In genomic region chr7:100119701-100120517, GRCh38 we compare ENCODE assay signal across 1 cellular context.
A peak's percentile ranks its signal among the peaks of the same experiment; 100 is the strongest.
TF ChIP-seq lines count a peak whose summit lies in the region.

No MANE protein-coding gene starts in this region.

TF ChIP-seq in HepG2, 621 proteins besides CTCF, POLR2A, EP300 and RAD21 (continued from another document and continues in another):
- no peak for TF ChIP-seq USF2 (IDR thresholded peaks at IDR 0.05; ENCODE audit: low read depth, low read length)
- no peak for TF ChIP-seq USF2 (CRISPR knock-in tag; IDR thresholded peaks at IDR 0.05; ENCODE audit: borderline replicate concordance)
- TF ChIP-seq, protein P1, sequence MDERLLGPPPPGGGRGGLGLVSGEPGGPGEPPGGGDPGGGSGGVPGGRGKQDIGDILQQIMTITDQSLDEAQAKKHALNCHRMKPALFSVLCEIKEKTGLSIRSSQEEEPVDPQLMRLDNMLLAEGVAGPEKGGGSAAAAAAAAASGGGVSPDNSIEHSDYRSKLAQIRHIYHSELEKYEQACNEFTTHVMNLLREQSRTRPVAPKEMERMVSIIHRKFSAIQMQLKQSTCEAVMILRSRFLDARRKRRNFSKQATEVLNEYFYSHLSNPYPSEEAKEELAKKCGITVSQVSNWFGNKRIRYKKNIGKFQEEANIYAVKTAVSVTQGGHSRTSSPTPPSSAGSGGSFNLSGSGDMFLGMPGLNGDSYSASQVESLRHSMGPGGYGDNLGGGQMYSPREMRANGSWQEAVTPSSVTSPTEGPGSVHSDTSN (CRISPR knock-in tag; IDR thresholded peaks at IDR 0.05), result no peak
- no peak; the same call in none of the 2 replicates for TF ChIP-seq PRDM10 (CRISPR knock-in tag; IDR thresholded peaks at IDR 0.05; ENCODE audit: low read depth)
- no peak for TF ChIP-seq TRIM22 (IDR thresholded peaks at IDR 0.05)
- TF ChIP-seq ZNF839 (CRISPR knock-in tag; IDR thresholded peaks at IDR 0.05; ENCODE audit: borderline replicate concordance), result no peak
- TF ChIP-seq ZNF354B (CRISPR knock-in tag; IDR thresholded peaks at IDR 0.05), result no peak
- TF ChIP-seq TAF1 (CRISPR knock-in tag; IDR thresholded peaks at IDR 0.05), result no peak
- no peak for TF ChIP-seq ZNF747 (CRISPR knock-in tag; IDR thresholded peaks at IDR 0.05; ENCODE audit: borderline replicate concordance)
- TF ChIP-seq ZNF484 (CRISPR knock-in tag; IDR thresholded peaks at IDR 0.05; ENCODE audit: borderline replicate concordance, low read depth), result no peak
- TF ChIP-seq CHD2 (IDR thresholded peaks at IDR 0.05; ENCODE audit: low read depth, low read length), result no peak
- TF ChIP-seq KMT2A (CRISPR knock-in tag; IDR thresholded peaks at IDR 0.05), result no peak
- no peak for TF ChIP-seq DPF2 (CRISPR knock-in tag; IDR thresholded peaks at IDR 0.05; ENCODE audit: borderline replicate concordance, low read depth)
- TF ChIP-seq, protein P2, sequence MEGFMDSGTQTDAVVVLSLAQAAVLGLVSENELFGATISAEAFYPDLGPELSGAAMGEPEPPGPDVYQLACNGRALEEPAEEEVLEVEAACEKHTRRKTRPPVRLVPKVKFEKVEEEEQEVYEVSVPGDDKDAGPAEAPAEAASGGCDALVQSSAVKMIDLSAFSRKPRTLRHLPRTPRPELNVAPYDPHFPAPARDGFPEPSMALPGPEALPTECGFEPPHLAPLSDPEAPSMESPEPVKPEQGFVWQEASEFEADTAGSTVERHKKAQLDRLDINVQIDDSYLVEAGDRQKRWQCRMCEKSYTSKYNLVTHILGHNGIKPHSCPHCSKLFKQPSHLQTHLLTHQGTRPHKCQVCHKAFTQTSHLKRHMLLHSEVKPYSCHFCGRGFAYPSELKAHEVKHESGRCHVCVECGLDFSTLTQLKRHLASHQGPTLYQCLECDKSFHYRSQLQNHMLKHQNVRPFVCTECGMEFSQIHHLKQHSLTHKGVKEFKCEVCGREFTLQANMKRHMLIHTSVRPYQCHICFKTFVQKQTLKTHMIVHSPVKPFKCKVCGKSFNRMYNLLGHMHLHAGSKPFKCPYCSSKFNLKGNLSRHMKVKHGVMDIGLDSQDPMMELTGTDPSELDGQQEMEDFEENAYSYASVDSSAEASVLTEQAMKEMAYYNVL (CRISPR knock-in tag; IDR thresholded peaks at IDR 0.05; ENCODE audit: borderline replicate concordance), result 0 out of 2 replicates have a peak, but pooled peaks have one; percentile 31
- no peak; the same call in 1 of the 2 replicates for TF ChIP-seq GMEB1 (CRISPR knock-in tag; IDR thresholded peaks at IDR 0.05; ENCODE audit: borderline replicate concordance)
- no peak for TF ChIP-seq ZNF34 (CRISPR knock-in tag; IDR thresholded peaks at IDR 0.05; ENCODE audit: borderline replicate concordance)
- no peak for TF ChIP-seq ZUFSP (CRISPR knock-in tag; IDR thresholded peaks at IDR 0.05; ENCODE audit: borderline replicate concordance)
- no peak for TF ChIP-seq AHDC1 (CRISPR knock-in tag; IDR thresholded peaks at IDR 0.05; ENCODE audit: borderline replicate concordance)
- no peak for TF ChIP-seq MBNL3 (CRISPR knock-in tag; conservative IDR thresholded peaks at IDR 0.05)
- TF ChIP-seq ATRX (CRISPR knock-in tag; IDR thresholded peaks at IDR 0.05; ENCODE audit: borderline replicate concordance), result no peak
- TF ChIP-seq, protein P3, sequence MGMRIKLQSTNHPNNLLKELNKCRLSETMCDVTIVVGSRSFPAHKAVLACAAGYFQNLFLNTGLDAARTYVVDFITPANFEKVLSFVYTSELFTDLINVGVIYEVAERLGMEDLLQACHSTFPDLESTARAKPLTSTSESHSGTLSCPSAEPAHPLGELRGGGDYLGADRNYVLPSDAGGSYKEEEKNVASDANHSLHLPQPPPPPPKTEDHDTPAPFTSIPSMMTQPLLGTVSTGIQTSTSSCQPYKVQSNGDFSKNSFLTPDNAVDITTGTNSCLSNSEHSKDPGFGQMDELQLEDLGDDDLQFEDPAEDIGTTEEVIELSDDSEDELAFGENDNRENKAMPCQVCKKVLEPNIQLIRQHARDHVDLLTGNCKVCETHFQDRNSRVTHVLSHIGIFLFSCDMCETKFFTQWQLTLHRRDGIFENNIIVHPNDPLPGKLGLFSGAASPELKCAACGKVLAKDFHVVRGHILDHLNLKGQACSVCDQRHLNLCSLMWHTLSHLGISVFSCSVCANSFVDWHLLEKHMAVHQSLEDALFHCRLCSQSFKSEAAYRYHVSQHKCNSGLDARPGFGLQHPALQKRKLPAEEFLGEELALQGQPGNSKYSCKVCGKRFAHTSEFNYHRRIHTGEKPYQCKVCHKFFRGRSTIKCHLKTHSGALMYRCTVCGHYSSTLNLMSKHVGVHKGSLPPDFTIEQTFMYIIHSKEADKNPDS (CRISPR knock-in tag; IDR thresholded peaks at IDR 0.05), result no peak
- TF ChIP-seq TBX3 (IDR thresholded peaks at IDR 0.05; ENCODE audit: borderline replicate concordance), result no peak
- TF ChIP-seq REXO4 (CRISPR knock-in tag; IDR thresholded peaks at IDR 0.05; ENCODE audit: borderline replicate concordance), result no peak
- no peak for TF ChIP-seq NFKBIZ (CRISPR knock-in tag; IDR thresholded peaks at IDR 0.05)
- no peak for TF ChIP-seq NRL (CRISPR knock-in tag; IDR thresholded peaks at IDR 0.05; ENCODE audit: borderline replicate concordance)
